ENCODE assay signal across 3 cellular contexts in genomic region chr6:39008737-39009136, GRCh38.
TF ChIP-seq lines count a peak whose summit lies in the region.

No MANE protein-coding gene starts in this region.

TF ChIP-seq in HEK293, 187 proteins besides CTCF, POLR2A, EP300 and RAD21 (continues in another document):
- TF ChIP-seq ZNF2 (tag by site-specific recombination; IDR thresholded peaks at IDR 0.05) (no peak), ZBTB10 (tag by site-specific recombination; IDR thresholded peaks at IDR 0.05) (no peak), ZBTB26 (tag by site-specific recombination; optimal IDR thresholded peaks at IDR 0.05) (no peak), ZNF211 (tag by site-specific recombination; IDR thresholded peaks at IDR 0.05; ENCODE audit: low read depth) (no peak), ZNF585B (tag by site-specific recombination; IDR thresholded peaks at IDR 0.05) (no peak), ZNF639 (tag by site-specific recombination; IDR thresholded peaks at IDR 0.05) (no peak), ZNF529 (tag by site-specific recombination; IDR thresholded peaks at IDR 0.05; ENCODE audit: insufficient replicate concordance) (no peak), ZNF610 (tag by site-specific recombination; IDR thresholded peaks at IDR 0.05; ENCODE audit: borderline replicate concordance) (no peak), ZNF174 (tag by site-specific recombination; IDR thresholded peaks at IDR 0.05) (no peak), ZBTB17 (tag by site-specific recombination; IDR thresholded peaks at IDR 0.05) (no peak), ZFP69B (tag by site-specific recombination; IDR thresholded peaks at IDR 0.05) (no peak), EGR2 (tag by site-specific recombination; IDR thresholded peaks at IDR 0.05; ENCODE audit: low read depth) (peak; percentile 78), ZNF707 (tag by site-specific recombination; IDR thresholded peaks at IDR 0.05) (no peak), ZNF112 (tag by site-specific recombination; IDR thresholded peaks at IDR 0.05) (no peak), ZNF677 (tag by site-specific recombination; IDR thresholded peaks at IDR 0.05) (peak; percentile 58; the same call in 1 of the 2 replicates), ZNF660 (tag by site-specific recombination; IDR thresholded peaks at IDR 0.05) (no peak), ZEB2 (tag by site-specific recombination; IDR thresholded peaks at IDR 0.05) (no peak), ZNF747 (tag by site-specific recombination; IDR thresholded peaks at IDR 0.05) (no peak)

TF ChIP-seq in H1, 55 proteins besides CTCF, POLR2A, EP300 and RAD21:
- TF ChIP-seq HDAC6 (IDR thresholded peaks at IDR 0.05; ENCODE audit: low read depth, low read length): no peak
- no peak for TF ChIP-seq SRF (IDR thresholded peaks at IDR 0.05; ENCODE audit: low read depth, low read length)
- TF ChIP-seq SAP30 (IDR thresholded peaks at IDR 0.05; ENCODE audit: insufficient read depth, insufficient replicate concordance, low read length): no peak
- TF ChIP-seq POU5F1 (IDR thresholded peaks at IDR 0.05; ENCODE audit: low read depth, low read length): no peak
- no peak for TF ChIP-seq MAFK (IDR thresholded peaks at IDR 0.05; ENCODE audit: low read depth, low read length)
- no peak for TF ChIP-seq SUZ12 (IDR thresholded peaks at IDR 0.05; ENCODE audit: low read length)
- no peak for TF ChIP-seq PHF8 (conservative IDR thresholded peaks at IDR 0.05; ENCODE audit: low read depth, low read length)
- no peak for TF ChIP-seq YY1 (IDR thresholded peaks at IDR 0.05; ENCODE audit: low read depth, low read length)
- TF ChIP-seq TCF12 (IDR thresholded peaks at IDR 0.05; ENCODE audit: low read depth, low read length): no peak
- TF ChIP-seq USF2 (IDR thresholded peaks at IDR 0.05; ENCODE audit: low read length): no peak
- no peak for TF ChIP-seq TAF1 (IDR thresholded peaks at IDR 0.05; ENCODE audit: low read depth, low read length)
- no peak for TF ChIP-seq CREB1 (IDR thresholded peaks at IDR 0.05)
- no peak for TF ChIP-seq CHD1 (IDR thresholded peaks at IDR 0.05; ENCODE audit: low read depth, low read length)
- TF ChIP-seq GTF2F1 (IDR thresholded peaks at IDR 0.05; ENCODE audit: borderline replicate concordance, low read depth, low read length): no peak
- no peak for TF ChIP-seq ASH2L (IDR thresholded peaks at IDR 0.05; ENCODE audit: low read length)
- no peak for TF ChIP-seq NANOG (IDR thresholded peaks at IDR 0.05; ENCODE audit: insufficient read depth, low read depth, low read length, poor library complexity, severe bottlenecking)
- TF ChIP-seq KDM5A (IDR thresholded peaks at IDR 0.05; ENCODE audit: low read length): no peak

TF ChIP-seq in WTC11, 78 proteins besides CTCF, POLR2A, EP300 and RAD21 (continued from another document):
- no peak for TF ChIP-seq ERG (CRISPR knock-in tag; IDR thresholded peaks at IDR 0.05)
- TF ChIP-seq E2F1 (CRISPR knock-in tag; IDR thresholded peaks at IDR 0.05): no peak
- TF ChIP-seq ZNF416 (CRISPR knock-in tag; IDR thresholded peaks at IDR 0.05): no peak
- no peak for TF ChIP-seq ZNF532 (CRISPR knock-in tag; IDR thresholded peaks at IDR 0.05; ENCODE audit: borderline replicate concordance)
- TF ChIP-seq ZNF232 (CRISPR knock-in tag; IDR thresholded peaks at IDR 0.05): no peak
- no peak for TF ChIP-seq ZNF281 (CRISPR knock-in tag; IDR thresholded peaks at IDR 0.05)
- no peak for TF ChIP-seq ZMAT4 (CRISPR knock-in tag; IDR thresholded peaks at IDR 0.05)
- TF ChIP-seq PREB (CRISPR knock-in tag; IDR thresholded peaks at IDR 0.05; ENCODE audit: borderline replicate concordance): no peak
- TF ChIP-seq GRHL2 (CRISPR knock-in tag; IDR thresholded peaks at IDR 0.05; ENCODE audit: insufficient replicate concordance, severe bottlenecking): no peak
- no peak for TF ChIP-seq ELF4 (CRISPR knock-in tag; IDR thresholded peaks at IDR 0.05; ENCODE audit: low read depth)
- no peak for TF ChIP-seq MYBL2 (CRISPR knock-in tag; IDR thresholded peaks at IDR 0.05)
- TF ChIP-seq SP1 (CRISPR knock-in tag; conservative IDR thresholded peaks at IDR 0.05): no peak
